Comparison of ENCODE assay signal across 16 cellular contexts in the genomic region with DNA sequence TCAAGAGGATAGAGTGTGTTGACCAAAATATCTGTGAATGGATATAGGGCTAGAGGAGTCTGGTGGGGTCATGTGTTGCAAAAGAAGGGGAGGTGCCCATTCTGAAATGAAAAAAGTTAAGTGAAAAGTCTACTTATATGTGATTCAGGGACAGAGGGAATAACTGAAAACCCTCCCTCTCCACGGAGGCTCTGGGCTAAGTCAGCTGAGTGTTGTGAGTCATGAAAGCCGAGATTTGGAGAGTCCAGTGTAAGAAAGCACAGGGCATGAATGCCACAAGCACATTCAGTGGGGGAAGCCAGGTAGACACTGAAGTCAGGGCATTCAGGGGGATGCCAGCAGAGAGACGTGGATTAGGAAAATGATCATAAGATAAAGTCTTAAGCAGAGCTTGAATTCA.
DNase-seq lines count a peak whose midpoint lies in the region; ATAC-seq, FAIRE-seq and TF ChIP-seq lines count a peak whose summit lies in the region.
"Had no signal": no experiment of that assay in that cellular context is flagged by ENCODE, and none has a peak within 500 bp of the region (broad histone marks: within the 10 kb centered on the region; RNA-seq: fewer than 3 reads in every experiment).

No MANE protein-coding gene starts in this region.

- no peak for ATAC-seq in HG02870 (IDR thresholded peaks at IDR 0.05; ENCODE audit: unreplicated experiment)
- ATAC-seq in GM21737 (IDR thresholded peaks at IDR 0.05; ENCODE audit: unreplicated experiment), result no peak

- no peak for TF ChIP-seq CTCF in epithelial cell of esophagus (IDR thresholded peaks at IDR 0.05; ENCODE audit: insufficient read depth, low read depth, low read length, missing control alignments)

- H3K4me3 ChIP-seq in epithelial cell of esophagus (ENCODE audit: low read length), result no peak overlapping the region

- DNase-seq in EL (peak; percentile 14), RCC 7860 (ENCODE audit: low spot score) (no peak), epithelial cell of esophagus (ENCODE audit: low read depth) (peak; percentile 14), myocyte (ENCODE audit: low read depth) (peak; percentile 32), OCI-M1 (lab: John Stamatoyannopoulos, UW) (no peak), NCI-H187 (lab: John Stamatoyannopoulos, UW) (no peak)
- DNase-seq: DMS79, GDM1, NCI-H1105 treated with DMSO at 0.1 percent for 48 hours, NCI-H187 treated with DMSO at 0.1 percent for 48 hours, NCI-H510A treated with DMSO at 0.1 percent for 48 hours, RPMI8226 had no signal

- FAIRE-seq in RCC 7860 (lab: Jason Lieb, UNC), result peak; percentile 50
- FAIRE-seq: A204.1, GM12892 had no signal

Comparison
In these comparisons a context has a peak if more than half of its experiments do, and no peak if none do; other contexts are left out.
1. DNase-seq: peak in EL (single experiment), epithelial cell of esophagus (single experiment) and myocyte (single experiment); none in RCC 7860 (single experiment), OCI-M1 (single experiment) and NCI-H187 (0 of 2).